ENCODE assay signal across 8 cellular contexts in genomic region chr20:25852968-25853717, GRCh38.
DNase-seq lines count a peak whose midpoint lies in the region; ATAC-seq and TF ChIP-seq lines count a peak whose summit lies in the region.
"Not testable (repeated sequence)": the region's sequence is repeated elsewhere in the genome, so short reads cannot be mapped to it uniquely, and the experiment has no call there.

No MANE protein-coding gene starts in this region.

- not testable (repeated sequence) for TF ChIP-seq CTCF in PC-9 (conservative IDR thresholded peaks at IDR 0.05); psoas muscle (IDR thresholded peaks at IDR 0.05)

- peak overlapping the region; percentile 95 for H3K9ac ChIP-seq in endocrine pancreas (ENCODE audit: control insufficient read depth, insufficient read depth, low read length)

- ATAC-seq in HG03095 (IDR thresholded peaks at IDR 0.05; ENCODE audit: unreplicated experiment) (peak; percentile 9), left lobe of liver (peak; percentile 49), psoas muscle (peak; percentile 6 to 51 (median 41))

- peaks cover 29% of the 10 kb centered on the region for H3K27me3 Mint-ChIP-seq in activated naive CD4-positive, alpha-beta T cell treated with anti-CD3 and anti-CD28 coated beads for 36 hours (ENCODE audit: low read depth)

- peak overlapping the region; percentile 83 for H3K4me3 Mint-ChIP-seq in activated naive CD4-positive, alpha-beta T cell treated with anti-CD3 and anti-CD28 coated beads for 36 hours

- H3K4me3 ChIP-seq in PC-9 (peak overlapping the region; percentile 59; the same call in 1 of the 2 replicates), endocrine pancreas (ENCODE audit: control insufficient read depth, insufficient read depth, low read length) (peak overlapping the region; percentile 35), psoas muscle (peak overlapping the region; percentile 86)

- H3F3A ChIP-seq in PC-9 (ENCODE audit: insufficient read depth, low read depth): not testable (repeated sequence)

- not testable (repeated sequence) for H3K9me3 Mint-ChIP-seq in activated naive CD4-positive, alpha-beta T cell treated with anti-CD3 and anti-CD28 coated beads for 36 hours

- POLR2A ChIA-PET in PC-9 (lab: Charles Lee; ENCODE audit: unreplicated experiment): not testable (repeated sequence)

- H3K27ac Mint-ChIP-seq in activated naive CD4-positive, alpha-beta T cell treated with anti-CD3 and anti-CD28 coated beads for 36 hours: not testable (repeated sequence)

- not testable (repeated sequence) for H3K36me3 Mint-ChIP-seq in activated naive CD4-positive, alpha-beta T cell treated with anti-CD3 and anti-CD28 coated beads for 36 hours (ENCODE audit: low read depth)

- H3K36me3 ChIP-seq in PC-9 (ENCODE audit: low read depth); endocrine pancreas (ENCODE audit: control insufficient read depth, insufficient read depth, low read length); psoas muscle (ENCODE audit: insufficient read depth in 1 of 2, low read depth in 1 of 2): not testable (repeated sequence)

- H3K4me2 ChIP-seq in PC-9: peak overlapping the region; percentile 79

- not testable (repeated sequence) for H3K27me3 ChIP-seq in PC-9 (ENCODE audit: insufficient read depth, low read depth); endocrine pancreas (ENCODE audit: control insufficient read depth, insufficient read depth, low read length); psoas muscle (ENCODE audit: insufficient read depth in 3 of 3, low read length in 2 of 3)

- not testable (repeated sequence) for H3K4me1 ChIP-seq in PC-9 (replicated peaks; ENCODE audit: insufficient read depth); endocrine pancreas (ENCODE audit: control insufficient read depth, insufficient read depth, low read length); psoas muscle

- not testable (repeated sequence) for H3K79me2 ChIP-seq in PC-9 (ENCODE audit: low read depth)

- TSS peak; percentile 39 for BruUV-seq in PC-9 (replicated peaks; lab: Mats Ljungman, UMichigan)

- H3K4me1 Mint-ChIP-seq in activated naive CD4-positive, alpha-beta T cell treated with anti-CD3 and anti-CD28 coated beads for 36 hours (ENCODE audit: low read depth): peaks cover 11% of the 10 kb centered on the region

- H2AFZ ChIP-seq in PC-9: peak overlapping the region; percentile 72; the same call in 1 of the 2 replicates

- intact Hi-C loops in PC-9 (cut with micrococcal nuclease; ENCODE audit: unreplicated experiment); psoas muscle (cut with DNase I): not testable (repeated sequence)
- intact Hi-C loops in activated naive CD4-positive, alpha-beta T cell treated with anti-CD3 and anti-CD28 coated beads for 36 hours (cut with micrococcal nuclease): loop anchor here (1.0 kb wide), 1 partner anchor 10 kb away; no protein-coding TSS in a partner anchor

- WGBS in psoas muscle, 3 donors: 29 to 47% (median 30%) methylated on average over 27 to 31 of the region's 31 CpGs

- DNase-seq in EH (ENCODE audit: low read depth) (peak; percentile 1), psoas muscle (peak in 1 of 2 donors; percentile 39), ureter (ENCODE audit: low spot score) (peak; percentile 35)
- DNase-seq in PC-9; left lobe of liver (ENCODE audit: low spot score): not testable (repeated sequence)
- peak; percentile 15 for DNase-seq in activated naive CD4-positive, alpha-beta T cell treated with anti-CD3 and anti-CD28 coated beads for 36 hours

- H3K9me2 ChIP-seq in PC-9 (ENCODE audit: insufficient read depth): not testable (repeated sequence)

- CTCF ChIA-PET in PC-9 (lab: Charles Lee); activated naive CD4-positive, alpha-beta T cell treated with anti-CD3 and anti-CD28 coated beads for 36 hours (lab: Charles Lee): not testable (repeated sequence)

- not testable (repeated sequence) for H4K20me1 ChIP-seq in PC-9 (ENCODE audit: insufficient read depth)

- not testable (repeated sequence) for H3K27ac ChIP-seq in PC-9
- H3K27ac ChIP-seq in psoas muscle: peak overlapping the region; percentile 68

- not testable (repeated sequence) for H3K9me3 ChIP-seq in PC-9 (ENCODE audit: insufficient read depth, low read depth); endocrine pancreas (ENCODE audit: control insufficient read depth, low read length); psoas muscle

Comparison
In these comparisons a context has a peak if more than half of its experiments do, and no peak if none do; other contexts are left out.
1. H3K4me3 ChIP-seq: peak in every context shown above with its lines; median percentile 86 in psoas muscle; 59 in PC-9; 35 in endocrine pancreas.